ENCODE assay signal across 21 cellular contexts in genomic region chr3:155227141-155227540, GRCh38.
"Had no signal": no experiment of that assay in that cellular context is flagged by ENCODE, and none has a peak within 500 bp of the region (broad histone marks: within the 10 kb centered on the region; RNA-seq: fewer than 3 reads in every experiment).

No MANE protein-coding gene starts in this region.

- FAIRE-seq: RCC 7860 had no signal

- H3K27ac ChIP-seq: SJSA1, SK-N-MC had no signal

- DNase-seq: Karpas-422, KG1, MG63, NCI-H1092 treated with DMSO at 0.1 percent for 48 hours, NCI-H1436, NCI-H187, NCI-H2029, NCI-H2081 treated with DMSO at 0.1 percent for 48 hours, NCI-H2171, NCI-H226, NCI-H446, NCI-H510A, NCI-H524 treated with DMSO at 0.1 percent for 48 hours, NCI-H69, NCI-H774, Right ventricle myocardium superior, RPMI8226, SIG-M5 had no signal

- H3K27me3 ChIP-seq: MG63, SJSA1 had no signal

- H3K4me3 ChIP-seq: MG63, SJSA1, SK-N-MC had no signal

- H3K36me3 ChIP-seq: MG63, SJSA1 had no signal

- H3K9me3 ChIP-seq: MG63, SJSA1 had no signal
